In the genomic region with DNA sequence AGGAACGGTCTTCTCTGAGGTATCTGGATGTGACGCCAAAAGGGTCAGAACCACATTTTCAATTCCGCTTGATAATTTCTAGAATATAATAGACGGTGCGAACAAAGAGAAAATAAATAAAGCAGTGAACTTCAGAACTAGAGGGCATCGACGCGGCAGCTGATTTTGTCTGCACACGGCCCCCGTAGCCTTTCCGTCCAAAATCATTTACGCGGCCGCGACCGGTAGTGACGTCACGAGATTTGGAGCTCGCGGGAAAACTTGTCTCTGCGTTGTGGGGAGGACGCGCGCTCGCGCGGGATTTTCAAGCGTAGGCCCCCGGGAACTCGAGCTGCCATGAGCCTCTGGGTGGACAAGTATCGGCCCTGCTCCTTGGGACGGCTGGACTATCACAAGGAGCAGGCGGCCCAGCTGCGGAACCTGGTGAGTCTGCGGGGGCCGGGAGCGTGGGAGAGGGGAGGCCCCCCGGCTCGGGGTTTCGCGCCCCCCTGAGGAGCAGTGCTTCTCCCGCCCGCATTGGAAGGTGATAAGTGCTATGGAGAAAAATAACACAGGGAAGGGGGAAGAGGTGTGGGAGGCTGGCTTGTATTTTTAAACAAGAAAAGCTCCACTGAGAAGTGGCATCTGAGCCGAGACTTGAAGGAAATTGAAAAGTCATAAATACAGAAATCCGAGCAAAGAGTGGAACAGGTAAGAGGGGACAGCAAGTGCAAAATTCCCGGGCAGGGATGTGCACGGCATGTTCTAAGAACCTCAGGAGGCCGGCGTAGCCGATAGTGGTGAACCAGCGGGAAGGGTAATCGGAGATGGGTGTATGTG, we compare ENCODE assay signal across 8 cellular contexts. TPM values are rescaled to one million over a fixed set of nuclear protein-coding genes. Genes with fewer than 3 reads are reported as not detected.
DNase-seq lines count a peak whose midpoint lies in the region; ATAC-seq, FAIRE-seq and TF ChIP-seq lines count a peak whose summit lies in the region.

A gene with protein sequence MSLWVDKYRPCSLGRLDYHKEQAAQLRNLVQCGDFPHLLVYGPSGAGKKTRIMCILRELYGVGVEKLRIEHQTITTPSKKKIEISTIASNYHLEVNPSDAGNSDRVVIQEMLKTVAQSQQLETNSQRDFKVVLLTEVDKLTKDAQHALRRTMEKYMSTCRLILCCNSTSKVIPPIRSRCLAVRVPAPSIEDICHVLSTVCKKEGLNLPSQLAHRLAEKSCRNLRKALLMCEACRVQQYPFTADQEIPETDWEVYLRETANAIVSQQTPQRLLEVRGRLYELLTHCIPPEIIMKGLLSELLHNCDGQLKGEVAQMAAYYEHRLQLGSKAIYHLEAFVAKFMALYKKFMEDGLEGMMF (plus strand): TSS at position 307 of the 819 bp plus-strand sequence. CDS start 30 bp downstream, at position 337.

- under 1% methylated on average over 52 of the region's 52 CpGs for WGBS in prostate gland

- no peaks in the 10 kb centered on the region for H3K9me3 ChIP-seq in T-helper 17 cell (ENCODE audit: control insufficient read depth, low read length, poor library complexity, severe bottlenecking)
- H3K9me3 ChIP-seq in left ventricle myocardium inferior (replicated peaks), result no peaks in the 10 kb centered on the region
- H3K9me3 ChIP-seq in prostate gland, result no peaks in the 10 kb centered on the region

- peak within 1 kb of the TSS; percentile 56 for H3K27ac ChIP-seq in angular gyrus (ENCODE audit: low read depth, low read length)
- H3K27ac ChIP-seq in left ventricle myocardium inferior (replicated peaks), result peak within 1 kb of the TSS; percentile 72
- H3K27ac ChIP-seq in prostate gland, result peak within 1 kb of the TSS; percentile 23 to 52

- H3K27me3 Mint-ChIP-seq in T-helper 17 cell, result no peaks in the 10 kb centered on the region

- ATAC-seq in HG02884 (IDR thresholded peaks at IDR 0.05; ENCODE audit: unreplicated experiment) (peak; percentile 88), T-helper 17 cell (peak; percentile 92)

- H3K4me3 Mint-ChIP-seq in T-helper 17 cell, result peak within 1 kb of the TSS; percentile 97

- peak within 1 kb of the TSS; percentile 97 for H3K27ac Mint-ChIP-seq in T-helper 17 cell

- H3K36me3 ChIP-seq in left ventricle myocardium inferior (no peaks in the 10 kb centered on the region), prostate gland (no peaks in the 10 kb centered on the region)

- FAIRE-seq in urothelium cell line (lab: Jason Lieb, UNC), result no peak

- H3K4me1 Mint-ChIP-seq in T-helper 17 cell, result peaks cover 12% of the 10 kb centered on the region

- H3K4me1 ChIP-seq in left ventricle myocardium inferior (peaks cover 18% of the 10 kb centered on the region), prostate gland (replicated peaks) (no peaks in the 10 kb centered on the region)

- intact Hi-C loops in left ventricle myocardium inferior (cut with micrococcal nuclease), result no loop called here
- intact Hi-C loops in prostate gland (cut with DNase I), result no loop called here

- TF ChIP-seq CTCF in GM13977 (IDR thresholded peaks at IDR 0.05; ENCODE audit: extremely low read depth, insufficient read depth, missing control alignments) (no peak), left ventricle myocardium inferior (IDR thresholded peaks at IDR 0.05; ENCODE audit: borderline replicate concordance) (no peak), prostate gland (IDR thresholded peaks at IDR 0.05) (peak in 1 of 4 experiments; percentile 8)

- DNase-seq in GM13977 (ENCODE audit: low spot score) (peak; percentile 82), NCI-H1694 treated with DMSO at 0.1 percent for 48 hours (lab: John Stamatoyannopoulos, UW) (peak; percentile 68), T-helper 17 cell (peak; percentile 76 to 83 (median 77)), left ventricle myocardium inferior (peak; percentile 95), prostate gland (ENCODE audit: low spot score) (peak; percentile 89), urothelium cell line (ENCODE audit: low spot score) (peak; percentile 83)

- TF ChIP-seq POLR2A in prostate gland (IDR thresholded peaks at IDR 0.05), result no peak

- H3K4me3 ChIP-seq in left ventricle myocardium inferior (peak within 1 kb of the TSS; percentile 75), prostate gland (peak within 1 kb of the TSS; percentile 60 to 67)

- in situ Hi-C loops in GM13977 (cut with MboI; ENCODE audit: low pct_unique_long_range_greater_than_20kb, low sequenced_read_pairs, unreplicated experiment), result no loop called here

- H3K27me3 ChIP-seq in left ventricle myocardium inferior (ENCODE audit: low read depth), result no peaks in the 10 kb centered on the region
- no peaks in the 10 kb centered on the region for H3K27me3 ChIP-seq in prostate gland (replicated peaks; ENCODE audit: insufficient read depth)

- H3K36me3 Mint-ChIP-seq in T-helper 17 cell (ENCODE audit: low read depth), result no peaks in the 10 kb centered on the region

RNA-seq across cellular contexts. Expression of the gene that starts here (rescaled TPM):
- total RNA-seq in T-helper 17 cell, result 1 to 10 TPM; 4.6 to 6.2 TPM
- 4.2 TPM for total RNA-seq in left ventricle myocardium inferior
- total RNA-seq in prostate gland, result 10 to 100 TPM; 11.2 to 16.3 TPM

Comparison
In these comparisons a context has a peak if more than half of its experiments do, and no peak if none do; other contexts are left out.
1. Peak in every context shown above with its lines: DNase-seq, ATAC-seq, H3K4me3 ChIP-seq and H3K27ac ChIP-seq.